8 cellular contexts compared by ENCODE assay signal in genomic region chr2:205885492-205886099, GRCh38.
DNase-seq lines count a peak whose midpoint lies in the region; ATAC-seq and TF ChIP-seq lines count a peak whose summit lies in the region.

No MANE protein-coding gene starts in this region.

- peak; percentile 62 for DNase-seq in NK-92 treated with Interleukin-12 subunit alpha and Interleukin-12 subunit beta, amount 100 ng/mL, for 24 hours (lab: John Stamatoyannopoulos, UW)
- DNase-seq in NK-92 (lab: John Stamatoyannopoulos, UW; ENCODE audit: unreplicated experiment) (no peak), HK-2 (ENCODE audit: unreplicated experiment) (peak; percentile 89), SKM-1 (lab: John Stamatoyannopoulos, UW; ENCODE audit: unreplicated experiment) (peak; percentile 69), adrenal gland (peak; percentile 86 to 95 (median 90)), left ventricle myocardium inferior (peak; percentile 82), psoas muscle (peak; percentile 78 to 91)

- intact Hi-C loops in adrenal gland (cut with DNase I) = loop anchor here (5.0 kb wide), 2 partner anchors 108 to 113 kb away; no protein-coding TSS in a partner anchor
- intact Hi-C loops in left ventricle myocardium inferior (cut with micrococcal nuclease) = no loop called here
- intact Hi-C loops in psoas muscle (cut with DNase I) = loop anchor here (2.0 to 5.0 kb wide), 3 partner anchors 108 to 119 kb away; no protein-coding TSS in a partner anchor

- peak; percentile 87 to 97 (median 92) for TF ChIP-seq CTCF in adrenal gland (IDR thresholded peaks at IDR 0.05)
- peak; percentile 88 for TF ChIP-seq CTCF in left ventricle myocardium inferior (IDR thresholded peaks at IDR 0.05; ENCODE audit: borderline replicate concordance)
- TF ChIP-seq CTCF in psoas muscle (IDR thresholded peaks at IDR 0.05) = peak; percentile 79

- H3K27me3 ChIP-seq in adrenal gland = no peaks in the 10 kb centered on the region
- H3K27me3 ChIP-seq in left ventricle myocardium inferior (ENCODE audit: low read depth) = peaks cover 12% of the 10 kb centered on the region
- peaks cover 0 to 1% (median 0%) of the 10 kb centered on the region in 3 donors for H3K27me3 ChIP-seq in psoas muscle (ENCODE audit: insufficient read depth in 3 of 3, low read length in 2 of 3)

- WGBS in adrenal gland, 4 donors = 30 to 33% (median 32%) methylated on average over 21 to 23 of the region's 23 CpGs
- 32 to 37% (median 33%) methylated on average over 23 of the region's 23 CpGs for WGBS in psoas muscle, 3 donors

- no peak for TF ChIP-seq POLR2A in adrenal gland (IDR thresholded peaks at IDR 0.05)

- H3K4me1 ChIP-seq in adrenal gland (replicated peaks in 1 of 2) (no peaks in the 10 kb centered on the region), left ventricle myocardium inferior (no peaks in the 10 kb centered on the region), psoas muscle (no peaks in the 10 kb centered on the region)

- peak; percentile 73 to 83 (median 82) for ATAC-seq in psoas muscle
- ATAC-seq in HG03520 (IDR thresholded peaks at IDR 0.05; ENCODE audit: unreplicated experiment) = no peak

- H3K27ac ChIP-seq in adrenal gland (no peak overlapping the region), left ventricle myocardium inferior (replicated peaks) (no peak overlapping the region), psoas muscle (no peak overlapping the region)

- no peaks in the 10 kb centered on the region for H3K36me3 ChIP-seq in adrenal gland (replicated peaks in 1 of 2)
- no peaks in the 10 kb centered on the region for H3K36me3 ChIP-seq in left ventricle myocardium inferior
- H3K36me3 ChIP-seq in psoas muscle (ENCODE audit: insufficient read depth in 1 of 2, low read depth in 1 of 2) = no peaks in the 10 kb centered on the region

- H3K4me3 ChIP-seq in adrenal gland (no peak overlapping the region), left ventricle myocardium inferior (no peak overlapping the region), psoas muscle (no peak overlapping the region)

- H3K9me3 ChIP-seq in adrenal gland (replicated peaks in 1 of 3) (no peaks in the 10 kb centered on the region), left ventricle myocardium inferior (replicated peaks) (no peaks in the 10 kb centered on the region), psoas muscle (no peaks in the 10 kb centered on the region)
